9 cellular contexts compared by ENCODE assay signal in genomic region chr5:137778772-137779564, GRCh38. TPM values are rescaled to one million over a fixed set of nuclear protein-coding genes. Genes with fewer than 3 reads are reported as not detected.
DNase-seq lines count a peak whose midpoint lies in the region; ATAC-seq and TF ChIP-seq lines count a peak whose summit lies in the region.
"Had no signal": no experiment of that assay in that cellular context is flagged by ENCODE, and none has a peak within 500 bp of the region (broad histone marks: within the 10 kb centered on the region; RNA-seq: fewer than 3 reads in every experiment).

No MANE protein-coding gene starts in this region.

- H3K4me3 ChIP-seq in cardiac fibroblast (replicated peaks in 1 of 2; ENCODE audit: low read depth in 2 of 2, low read length in 2 of 2), result no peak overlapping the region

- intact Hi-C loops in activated CD8-positive, alpha-beta T cell treated with anti-CD3 and anti-CD28 coated beads for 36 hours (cut with micrococcal nuclease), result loop anchor here (2.0 kb wide), 1 partner anchor 290 kb away; no protein-coding TSS in a partner anchor

- no peaks in the 10 kb centered on the region for H3K4me1 Mint-ChIP-seq in activated CD8-positive, alpha-beta T cell treated with anti-CD3 and anti-CD28 coated beads for 36 hours (ENCODE audit: low read depth)
- no peaks in the 10 kb centered on the region for H3K4me1 Mint-ChIP-seq in activated CD8-positive, alpha-beta T cell treated with anti-CD3 and anti-CD28 coated beads, Interleukin-2, amount 10 ng/mL, durations not matched to agents 7 days and 5 days (ENCODE audit: low read depth)

- no peak for DNase-seq in activated CD8-positive, alpha-beta T cell treated with anti-CD3 and anti-CD28 coated beads for 36 hours
- no peak for DNase-seq in activated CD8-positive, alpha-beta T cell treated with anti-CD3 and anti-CD28 coated beads, Interleukin-2, amount 10 ng/mL, durations not matched to agents 7 days and 5 days
- DNase-seq in NCI-H2227 treated with DMSO at 0.1 percent for 48 hours (lab: John Stamatoyannopoulos, UW), result peak; percentile 30
- peak; percentile 69 to 71 for DNase-seq in cardiac fibroblast (ENCODE audit: low read depth in 2 of 2)
- peak; percentile 45 to 50 for DNase-seq in lung microvascular endothelial cell (ENCODE audit: low read depth in 2 of 2)
- no peak for DNase-seq in stimulated activated naive CD8-positive, alpha-beta T cell treated with anti-CD3 and anti-CD28 coated beads, Interleukin-15, Interleukin-2, amounts not matched to agents 100 U/mL and 50 U/mL, for 24 hours
- no peak for DNase-seq in T-helper 9 cell

- no peak overlapping the region for H3K4me3 Mint-ChIP-seq in activated CD8-positive, alpha-beta T cell treated with anti-CD3 and anti-CD28 coated beads for 36 hours
- no peak overlapping the region for H3K4me3 Mint-ChIP-seq in activated CD8-positive, alpha-beta T cell treated with anti-CD3 and anti-CD28 coated beads, Interleukin-2, amount 10 ng/mL, durations not matched to agents 7 days and 5 days

- H3K27ac Mint-ChIP-seq in activated CD8-positive, alpha-beta T cell treated with anti-CD3 and anti-CD28 coated beads for 36 hours, result no peak overlapping the region
- H3K27ac Mint-ChIP-seq in activated CD8-positive, alpha-beta T cell treated with anti-CD3 and anti-CD28 coated beads, Interleukin-2, amount 10 ng/mL, durations not matched to agents 7 days and 5 days, result no peak overlapping the region
- H3K27ac Mint-ChIP-seq: activated naive CD4-positive, alpha-beta T cell treated with anti-CD3 and anti-CD28 coated beads, Interleukin-2, amount 50 U/mL, for 72 hours had no signal

- H3K36me3 Mint-ChIP-seq in activated CD8-positive, alpha-beta T cell treated with anti-CD3 and anti-CD28 coated beads for 36 hours (ENCODE audit: low read depth), result no peaks in the 10 kb centered on the region
- no peaks in the 10 kb centered on the region for H3K36me3 Mint-ChIP-seq in activated CD8-positive, alpha-beta T cell treated with anti-CD3 and anti-CD28 coated beads, Interleukin-2, amount 10 ng/mL, durations not matched to agents 7 days and 5 days (ENCODE audit: low read depth)

- no peak for ATAC-seq in activated CD8-positive, alpha-beta T cell treated with anti-CD3 and anti-CD28 coated beads for 36 hours
- no peak for ATAC-seq in activated CD8-positive, alpha-beta T cell treated with anti-CD3 and anti-CD28 coated beads, Interleukin-2, amount 10 ng/mL, durations not matched to agents 7 days and 5 days
- no peak for ATAC-seq in stimulated activated naive CD8-positive, alpha-beta T cell treated with anti-CD3 and anti-CD28 coated beads, Interleukin-15, Interleukin-2, amounts not matched to agents 100 U/mL and 50 U/mL, for 24 hours
- no peak for ATAC-seq in HG02571 (IDR thresholded peaks at IDR 0.05; ENCODE audit: unreplicated experiment)
- ATAC-seq: activated naive CD4-positive, alpha-beta T cell treated with anti-CD3 and anti-CD28 coated beads, Interleukin-2, amount 50 U/mL, for 72 hours had no signal

- no peaks in the 10 kb centered on the region for H3K27me3 Mint-ChIP-seq in activated CD8-positive, alpha-beta T cell treated with anti-CD3 and anti-CD28 coated beads for 36 hours
- no peaks in the 10 kb centered on the region for H3K27me3 Mint-ChIP-seq in activated CD8-positive, alpha-beta T cell treated with anti-CD3 and anti-CD28 coated beads, Interleukin-2, amount 10 ng/mL, durations not matched to agents 7 days and 5 days (ENCODE audit: low read depth)

- CTCF ChIA-PET in activated CD8-positive, alpha-beta T cell treated with anti-CD3 and anti-CD28 coated beads for 36 hours (lab: Charles Lee), result interaction anchor here (0.6 to 5.7 kb wide), 81 partner anchors 9 to 731 kb away, joined by 3 to 62 read pairs (median 5); partner anchors contain the start of genes NME5 and PKD2L2
- CTCF ChIA-PET in activated CD8-positive, alpha-beta T cell treated with anti-CD3 and anti-CD28 coated beads, Interleukin-2, amount 10 ng/mL, durations not matched to agents 7 days and 5 days (lab: Charles Lee), result interaction anchor here (0.6 to 4.8 kb wide), 52 partner anchors 9 to 575 kb away, joined by 3 to 48 read pairs (median 5); partner anchors contain the start of genes HNRNPA0 and PKD2L2

- TF ChIP-seq CTCF in activated CD8-positive, alpha-beta T cell treated with anti-CD3 and anti-CD28 coated beads for 36 hours (IDR thresholded peaks at IDR 0.05), result peak; percentile 82
- TF ChIP-seq CTCF in cardiac fibroblast (IDR thresholded peaks at IDR 0.05; ENCODE audit: low read depth, low read length), result peak; percentile 76

- no peaks in the 10 kb centered on the region for H3K9me3 Mint-ChIP-seq in activated CD8-positive, alpha-beta T cell treated with anti-CD3 and anti-CD28 coated beads for 36 hours
- H3K9me3 Mint-ChIP-seq in activated CD8-positive, alpha-beta T cell treated with anti-CD3 and anti-CD28 coated beads, Interleukin-2, amount 10 ng/mL, durations not matched to agents 7 days and 5 days (ENCODE audit: insufficient read depth), result no peaks in the 10 kb centered on the region
- H3K9me3 Mint-ChIP-seq: activated naive CD4-positive, alpha-beta T cell treated with anti-CD3 and anti-CD28 coated beads, Interleukin-2, amount 50 U/mL, for 72 hours had no signal

- POLR2A ChIA-PET in activated CD8-positive, alpha-beta T cell treated with anti-CD3 and anti-CD28 coated beads for 36 hours (lab: Charles Lee), result no interaction called here
- POLR2A ChIA-PET in activated CD8-positive, alpha-beta T cell treated with anti-CD3 and anti-CD28 coated beads, Interleukin-2, amount 10 ng/mL, durations not matched to agents 7 days and 5 days (lab: Charles Lee), result no interaction called here

RNA-seq across cellular contexts. Expression of gene HNRNPA0, which starts 24.8 kb away (rescaled TPM):
- total RNA-seq in activated CD8-positive, alpha-beta T cell treated with anti-CD3 and anti-CD28 coated beads for 36 hours, result 10 to 100 TPM; 32.8 to 33.1 TPM
- total RNA-seq in activated CD8-positive, alpha-beta T cell treated with anti-CD3 and anti-CD28 coated beads, Interleukin-2, amount 10 ng/mL, durations not matched to agents 7 days and 5 days, result 10 to 100 TPM; 31.3 to 34.0 TPM
- 10.2 and 14.3 TPM in 2 replicates for total RNA-seq in lung microvascular endothelial cell

RNA-seq across cellular contexts. Expression of gene KLHL3, which starts 43.1 kb away (rescaled TPM):
- total RNA-seq in activated CD8-positive, alpha-beta T cell treated with anti-CD3 and anti-CD28 coated beads for 36 hours, result 10 to 100 TPM in 1 of 2 experiments, 1 to 10 TPM in 1; 9.2 to 12.2 TPM
- total RNA-seq in activated CD8-positive, alpha-beta T cell treated with anti-CD3 and anti-CD28 coated beads, Interleukin-2, amount 10 ng/mL, durations not matched to agents 7 days and 5 days, result 10 to 100 TPM; 13.7 to 15.2 TPM
- 20.7 and 28.6 TPM in 2 replicates for total RNA-seq in lung microvascular endothelial cell

Comparison
In these comparisons a context has a peak if more than half of its experiments do, and no peak if none do; other contexts are left out.
1. DNase-seq: peak in NCI-H2227 treated with DMSO at 0.1 percent for 48 hours (single experiment), cardiac fibroblast (2 of 2) and lung microvascular endothelial cell (2 of 2); none in activated CD8-positive, alpha-beta T cell treated with anti-CD3 and anti-CD28 coated beads for 36 hours (single experiment), activated CD8-positive, alpha-beta T cell treated with anti-CD3 and anti-CD28 coated beads, Interleukin-2, amount 10 ng/mL, durations not matched to agents 7 days and 5 days (single experiment), stimulated activated naive CD8-positive, alpha-beta T cell treated with anti-CD3 and anti-CD28 coated beads, Interleukin-15, Interleukin-2, amounts not matched to agents 100 U/mL and 50 U/mL, for 24 hours (single experiment) and T-helper 9 cell (single experiment).